16 cellular contexts compared by ENCODE assay signal in the genomic region with DNA sequence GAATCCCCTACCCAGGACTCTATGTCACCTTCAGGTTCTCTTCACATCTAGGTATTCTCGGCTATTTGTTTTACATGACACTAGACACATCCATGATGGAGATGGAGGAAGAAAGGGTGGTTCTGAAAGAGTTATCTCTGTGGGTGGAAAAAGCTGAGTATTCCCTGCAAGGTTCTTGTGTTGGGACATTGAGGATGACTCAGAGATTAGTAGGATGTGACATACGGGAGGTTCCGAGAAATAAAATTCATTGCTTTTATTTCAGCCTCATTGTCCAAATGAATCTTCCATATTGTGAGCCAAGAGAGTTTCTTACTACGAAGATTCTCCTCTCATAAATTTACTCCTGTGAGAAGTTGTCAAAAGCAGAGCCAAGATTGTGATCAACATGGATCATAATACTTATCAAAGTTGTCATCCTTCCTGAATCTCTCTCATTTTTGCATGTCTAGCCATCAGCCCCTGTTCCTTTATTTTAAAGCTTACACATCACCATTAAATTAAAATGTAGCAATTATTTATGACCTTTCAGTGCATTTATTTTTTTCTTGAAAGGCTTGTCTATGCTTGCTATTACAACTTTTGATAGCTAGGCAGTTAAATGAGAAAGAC.
"Had no signal": no experiment of that assay in that cellular context is flagged by ENCODE, and none has a peak within 500 bp of the region (broad histone marks: within the 10 kb centered on the region; RNA-seq: fewer than 3 reads in every experiment).

No MANE protein-coding gene starts in this region.

- H3K9me3 ChIP-seq: ascending aorta, tibial artery had no signal

- DNase-seq: activated CD4-positive, alpha-beta memory T cell treated with anti-CD3 and anti-CD28 coated beads, Interleukin-2, amount 10 ng/mL, durations not matched to agents 7 days and 5 days; activated naive CD4-positive, alpha-beta T cell; activated naive CD8-positive, alpha-beta T cell treated with anti-CD3 and anti-CD28 coated beads, Interleukin-2, amount 50 U/mL, for 24 hours; activated T-cell treated with anti-CD3 and anti-CD28 coated beads, Interleukin-2, amount 50 U/mL, for 48 hours; effector CD4-positive, alpha-beta T cell; hypothalamus; left colon; natural killer cell; nucleus accumbens; right cardiac atrium; tibial artery had no signal

- H3K4me1 ChIP-seq: ascending aorta, tibial artery had no signal

- H3K4me1 Mint-ChIP-seq: activated CD4-positive, alpha-beta memory T cell treated with anti-CD3 and anti-CD28 coated beads, Interleukin-2, amount 10 ng/mL, durations not matched to agents 7 days and 5 days; activated naive CD8-positive, alpha-beta T cell treated with anti-CD3 and anti-CD28 coated beads, Interleukin-2, amount 50 U/mL, for 24 hours; natural killer cell; stimulated activated effector memory CD8-positive, alpha-beta T cell treated with anti-CD3 and anti-CD28 coated beads, Interleukin-12 subunit alpha, Interleukin-12 subunit beta, amount 100 ng/mL, for 72 hours had no signal

- H3K27me3 Mint-ChIP-seq: activated CD4-positive, alpha-beta memory T cell treated with anti-CD3 and anti-CD28 coated beads, Interleukin-2, amount 10 ng/mL, durations not matched to agents 7 days and 5 days; activated naive CD8-positive, alpha-beta T cell treated with anti-CD3 and anti-CD28 coated beads, Interleukin-2, amount 50 U/mL, for 24 hours had no signal

- H3K4me3 ChIP-seq: ascending aorta, cardiac muscle cell, tibial artery had no signal

- H3K4me3 Mint-ChIP-seq: activated CD4-positive, alpha-beta memory T cell treated with anti-CD3 and anti-CD28 coated beads, Interleukin-2, amount 10 ng/mL, durations not matched to agents 7 days and 5 days; activated naive CD8-positive, alpha-beta T cell treated with anti-CD3 and anti-CD28 coated beads, Interleukin-2, amount 50 U/mL, for 24 hours; natural killer cell; stimulated activated effector memory CD8-positive, alpha-beta T cell treated with anti-CD3 and anti-CD28 coated beads, Interleukin-12 subunit alpha, Interleukin-12 subunit beta, amount 100 ng/mL, for 72 hours had no signal

- H3K27ac Mint-ChIP-seq: activated CD4-positive, alpha-beta memory T cell treated with anti-CD3 and anti-CD28 coated beads, Interleukin-2, amount 10 ng/mL, durations not matched to agents 7 days and 5 days; activated naive CD8-positive, alpha-beta T cell treated with anti-CD3 and anti-CD28 coated beads, Interleukin-2, amount 50 U/mL, for 24 hours; natural killer cell; progenitor cell of endocrine pancreas; stimulated activated effector memory CD8-positive, alpha-beta T cell treated with anti-CD3 and anti-CD28 coated beads, Interleukin-12 subunit alpha, Interleukin-12 subunit beta, amount 100 ng/mL, for 72 hours had no signal

- H3K36me3 ChIP-seq: ascending aorta, cardiac muscle cell, tibial artery had no signal

- H3K27me3 ChIP-seq: ascending aorta, tibial artery had no signal

- H3K27ac ChIP-seq: ascending aorta, cardiac muscle cell, tibial artery, VCaP had no signal

- ATAC-seq: activated naive CD8-positive, alpha-beta T cell treated with anti-CD3 and anti-CD28 coated beads, Interleukin-2, amount 50 U/mL, for 24 hours; left colon; natural killer cell; right cardiac atrium; stimulated activated effector memory CD8-positive, alpha-beta T cell treated with anti-CD3 and anti-CD28 coated beads, Interleukin-12 subunit alpha, Interleukin-12 subunit beta, amount 100 ng/mL, for 72 hours had no signal

- H3K36me3 Mint-ChIP-seq: natural killer cell; stimulated activated effector memory CD8-positive, alpha-beta T cell treated with anti-CD3 and anti-CD28 coated beads, Interleukin-12 subunit alpha, Interleukin-12 subunit beta, amount 100 ng/mL, for 72 hours had no signal

- H3K9me3 Mint-ChIP-seq: activated CD4-positive, alpha-beta memory T cell treated with anti-CD3 and anti-CD28 coated beads, Interleukin-2, amount 10 ng/mL, durations not matched to agents 7 days and 5 days had no signal
